In genomic region chr14:20688167-20688839, GRCh38 we compare ENCODE assay signal across 1 cellular context.
A peak's percentile ranks its signal among the peaks of the same experiment; 100 is the strongest.
TF ChIP-seq lines count a peak whose summit lies in the region.

TSS of gene ANG (plus strand) at chr14:20688764. CDS start at chr14:20693565, 4,801 bp downstream.

TF ChIP-seq in HepG2, 621 proteins besides CTCF, POLR2A, EP300 and RAD21 (continued from another document and continues in another):
- TF ChIP-seq KIAA2018 (CRISPR knock-in tag; IDR thresholded peaks at IDR 0.05; ENCODE audit: borderline replicate concordance) = no peak
- no peak for TF ChIP-seq KDM6A (CRISPR knock-in tag; IDR thresholded peaks at IDR 0.05; ENCODE audit: low read depth)
- no peak for TF ChIP-seq NKX3-1 (CRISPR knock-in tag; IDR thresholded peaks at IDR 0.05)
- TF ChIP-seq JUNB (CRISPR knock-in tag; IDR thresholded peaks at IDR 0.05; ENCODE audit: borderline replicate concordance) = no peak
- no peak for TF ChIP-seq SRSF4 (IDR thresholded peaks at IDR 0.05; ENCODE audit: low read depth, low read length, poor library complexity, severe bottlenecking)
- no peak for TF ChIP-seq AHR (CRISPR knock-in tag; IDR thresholded peaks at IDR 0.05)
- no peak for TF ChIP-seq MAZ (IDR thresholded peaks at IDR 0.05; ENCODE audit: borderline replicate concordance, low read depth, low read length)
- no peak; the same call in 1 of the 2 replicates for TF ChIP-seq MAZ (CRISPR knock-in tag; IDR thresholded peaks at IDR 0.05; ENCODE audit: low read depth)
- no peak for TF ChIP-seq ZNF777 (CRISPR knock-in tag; IDR thresholded peaks at IDR 0.05)
- TF ChIP-seq GTF2F1 (IDR thresholded peaks at IDR 0.05; ENCODE audit: low read length) = no peak
- TF ChIP-seq ZBTB8A (CRISPR knock-in tag; IDR thresholded peaks at IDR 0.05; ENCODE audit: borderline replicate concordance, low read depth) = no peak
- no peak for TF ChIP-seq CERS6 (CRISPR knock-in tag; IDR thresholded peaks at IDR 0.05)
- TF ChIP-seq KLF11 (CRISPR knock-in tag; IDR thresholded peaks at IDR 0.05) = no peak
- no peak for TF ChIP-seq POLR2AphosphoS2 (IDR thresholded peaks at IDR 0.05; ENCODE audit: low read depth, low read length)
- no peak for TF ChIP-seq CCDC6 (CRISPR knock-in tag; IDR thresholded peaks at IDR 0.05)
- TF ChIP-seq FOXM1 (CRISPR knock-in tag; IDR thresholded peaks at IDR 0.05) = no peak
- TF ChIP-seq KDM5B (CRISPR knock-in tag; IDR thresholded peaks at IDR 0.05; ENCODE audit: borderline replicate concordance) = no peak
- no peak for TF ChIP-seq ZNF333 (CRISPR knock-in tag; IDR thresholded peaks at IDR 0.05; ENCODE audit: borderline replicate concordance)
- TF ChIP-seq ELK4 (CRISPR knock-in tag; IDR thresholded peaks at IDR 0.05; ENCODE audit: borderline replicate concordance) = no peak
- TF ChIP-seq HOXA3 (CRISPR knock-in tag; IDR thresholded peaks at IDR 0.05) = no peak; the same call in 1 of the 2 replicates
- no peak for TF ChIP-seq ZNF468 (CRISPR knock-in tag; IDR thresholded peaks at IDR 0.05)
- TF ChIP-seq ATAD3A (CRISPR knock-in tag; IDR thresholded peaks at IDR 0.05) = no peak
- TF ChIP-seq GZF1 (CRISPR knock-in tag; IDR thresholded peaks at IDR 0.05) = no peak
- no peak for TF ChIP-seq RELA (CRISPR knock-in tag; IDR thresholded peaks at IDR 0.05)
- TF ChIP-seq KDM3A (CRISPR knock-in tag; IDR thresholded peaks at IDR 0.05; ENCODE audit: low read depth) = no peak
- peak; percentile 74; the same call in 1 of the 2 replicates for TF ChIP-seq ZNF780A (CRISPR knock-in tag; IDR thresholded peaks at IDR 0.05)
- TF ChIP-seq ZNF629 (CRISPR knock-in tag; conservative IDR thresholded peaks at IDR 0.05) = no peak
- TF ChIP-seq ZNF619 (CRISPR knock-in tag; IDR thresholded peaks at IDR 0.05) = no peak
- no peak for TF ChIP-seq SALL2 (CRISPR knock-in tag; IDR thresholded peaks at IDR 0.05)
- TF ChIP-seq GTF3A (CRISPR knock-in tag; conservative IDR thresholded peaks at IDR 0.05) = no peak
- no peak for TF ChIP-seq SYNCRIP (IDR thresholded peaks at IDR 0.05; ENCODE audit: insufficient read depth, low read depth, low read length)
- no peak for TF ChIP-seq ZBTB10 (CRISPR knock-in tag; IDR thresholded peaks at IDR 0.05; ENCODE audit: borderline replicate concordance)
- 0 out of 2 replicates have a peak, but pooled peaks have one; percentile 28 for TF ChIP-seq KMT2B (CRISPR knock-in tag; IDR thresholded peaks at IDR 0.05)
- TF ChIP-seq KAT7 (CRISPR knock-in tag; IDR thresholded peaks at IDR 0.05; ENCODE audit: borderline replicate concordance) = peak; percentile 80
- no peak for TF ChIP-seq ZNF282 (IDR thresholded peaks at IDR 0.05; ENCODE audit: partially characterized antibody)
- peak; percentile 81 for TF ChIP-seq HBP1 (CRISPR knock-in tag; IDR thresholded peaks at IDR 0.05; ENCODE audit: low read depth)
- no peak for TF ChIP-seq FOXJ3 (CRISPR knock-in tag; IDR thresholded peaks at IDR 0.05; ENCODE audit: borderline replicate concordance)
- TF ChIP-seq ZNF441 (CRISPR knock-in tag; IDR thresholded peaks at IDR 0.05; ENCODE audit: borderline replicate concordance) = no peak
- TF ChIP-seq ZNF10 (CRISPR knock-in tag; IDR thresholded peaks at IDR 0.05; ENCODE audit: borderline replicate concordance, low read depth) = no peak
- TF ChIP-seq RNF2 (conservative IDR thresholded peaks at IDR 0.05; ENCODE audit: low read depth) = no peak
- TF ChIP-seq ZNF292 (CRISPR knock-in tag; IDR thresholded peaks at IDR 0.05; ENCODE audit: borderline replicate concordance, low read depth) = no peak
- TF ChIP-seq SP1 (IDR thresholded peaks at IDR 0.05) = no peak
- no peak for TF ChIP-seq SP1 (CRISPR knock-in tag; IDR thresholded peaks at IDR 0.05)
- TF ChIP-seq CEBPZ (IDR thresholded peaks at IDR 0.05; ENCODE audit: low read length) = no peak
- TF ChIP-seq LRRFIP1 (CRISPR knock-in tag; conservative IDR thresholded peaks at IDR 0.05) = no peak
- no peak for TF ChIP-seq CREBL2 (CRISPR knock-in tag; IDR thresholded peaks at IDR 0.05; ENCODE audit: borderline replicate concordance)
- no peak for TF ChIP-seq ZFP41 (CRISPR knock-in tag; IDR thresholded peaks at IDR 0.05; ENCODE audit: borderline replicate concordance)
